9 cellular contexts compared by ENCODE assay signal in the genomic region with DNA sequence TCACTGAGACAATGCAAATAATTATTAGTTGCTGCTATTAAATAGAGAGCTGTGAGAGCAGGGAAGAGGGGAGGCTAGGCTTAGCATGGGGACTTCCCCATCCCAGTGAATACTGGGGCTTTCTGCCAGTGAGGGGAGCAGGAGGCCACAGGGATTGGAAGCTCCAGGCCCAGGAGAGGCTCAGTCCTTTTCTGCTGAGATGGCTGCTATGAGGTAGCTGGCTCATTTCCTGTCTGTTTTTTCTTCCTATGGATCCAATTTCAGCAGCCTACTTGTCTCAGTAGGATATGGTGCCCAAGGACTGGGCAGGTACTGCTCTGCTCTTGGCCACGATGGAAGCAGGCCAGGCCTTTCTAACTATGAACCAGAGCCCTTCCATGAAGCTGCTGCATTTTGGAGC. TPM values are rescaled to one million over a fixed set of nuclear protein-coding genes. Genes with fewer than 3 reads are reported as not detected.
DNase-seq lines count a peak whose midpoint lies in the region; ATAC-seq and TF ChIP-seq lines count a peak whose summit lies in the region.
"Had no signal": no experiment of that assay in that cellular context is flagged by ENCODE, and none has a peak within 500 bp of the region (broad histone marks: within the 10 kb centered on the region; RNA-seq: fewer than 3 reads in every experiment).

No MANE protein-coding gene starts in this region.

- no peak overlapping the region for H2BK120ac ChIP-seq in mesendoderm (ENCODE audit: low read depth, low read length)

- H3K36me3 Mint-ChIP-seq in activated naive CD8-positive, alpha-beta T cell treated with anti-CD3 and anti-CD28 coated beads, Interleukin-2, amount 10 ng/mL, durations not matched to agents 7 days and 5 days, result peaks cover 24% of the 10 kb centered on the region
- H3K36me3 Mint-ChIP-seq in CD8-positive, alpha-beta T cell, result peaks cover 25% of the 10 kb centered on the region

- no CpG with 5 or more reads among the region's 1 CpG for WGBS in mesendoderm (ENCODE audit: extremely low coverage, insufficient coverage, low lambda C conversion rate)

- H3K23ac ChIP-seq in mesendoderm (ENCODE audit: low read length), result no peak overlapping the region

- H3K9ac ChIP-seq in mesendoderm (ENCODE audit: low read length), result peak overlapping the region; percentile 35

- H2AK5ac ChIP-seq in mesendoderm (ENCODE audit: low read length), result no peak overlapping the region

- H3K79me2 ChIP-seq in DOHH2 (ENCODE audit: control insufficient read depth, low read length) (peaks cover 18% of the 10 kb centered on the region), mesendoderm (ENCODE audit: control insufficient read depth, insufficient read depth, low read length) (peaks cover 1% of the 10 kb centered on the region)

- POLR2A ChIA-PET in activated naive CD8-positive, alpha-beta T cell treated with anti-CD3 and anti-CD28 coated beads, Interleukin-2, amount 10 ng/mL, durations not matched to agents 7 days and 5 days (lab: Charles Lee), result interaction anchor here (1.1 to 2.3 kb wide), 7 partner anchors 9 to 126 kb away, joined by 3 to 76 read pairs (median 7); partner anchors contain the start of genes PAFAH2 and STMN1
- POLR2A ChIA-PET in CD8-positive, alpha-beta T cell (lab: Charles Lee), result interaction anchor here (0.6 to 5.2 kb wide), 6 partner anchors 8 to 102 kb away, joined by 3 to 53 read pairs (median 8); partner anchors contain the start of genes PAFAH2 and STMN1

- H3K4me1 Mint-ChIP-seq in activated naive CD8-positive, alpha-beta T cell treated with anti-CD3 and anti-CD28 coated beads, Interleukin-2, amount 10 ng/mL, durations not matched to agents 7 days and 5 days, result peaks cover 25% of the 10 kb centered on the region
- H3K4me1 Mint-ChIP-seq in CD8-positive, alpha-beta T cell (ENCODE audit: low read depth), result peaks cover 9% of the 10 kb centered on the region

- H3K9me3 Mint-ChIP-seq in activated naive CD8-positive, alpha-beta T cell treated with anti-CD3 and anti-CD28 coated beads, Interleukin-2, amount 10 ng/mL, durations not matched to agents 7 days and 5 days, result no peaks in the 10 kb centered on the region
- no peaks in the 10 kb centered on the region for H3K9me3 Mint-ChIP-seq in CD8-positive, alpha-beta T cell

- DNase-seq in HT1080 (ENCODE audit: low read depth) (peak; percentile 80), mesendoderm (no peak), SIG-M5 treated with dmso at 0.1 percent for 504 hours (lab: John Stamatoyannopoulos, UW; ENCODE audit: unreplicated experiment) (no peak)
- no peak for DNase-seq in activated naive CD8-positive, alpha-beta T cell treated with anti-CD3 and anti-CD28 coated beads, Interleukin-2, amount 10 ng/mL, durations not matched to agents 7 days and 5 days
- DNase-seq in CD8-positive, alpha-beta T cell, result no peak
- DNase-seq: activated CD4-positive, alpha-beta T cell treated with anti-CD3 and anti-CD28 coated beads for 1 hour; amniotic stem cell had no signal

- peaks cover 54% of the 10 kb centered on the region for H3F3A ChIP-seq in DOHH2 (ENCODE audit: control insufficient read depth, insufficient read depth)

- no peak overlapping the region for H2BK5ac ChIP-seq in mesendoderm (ENCODE audit: low read length)

- peaks cover 9% of the 10 kb centered on the region for H3K4me1 ChIP-seq in DOHH2 (ENCODE audit: control insufficient read depth, low read length)
- peaks cover 13% of the 10 kb centered on the region for H3K4me1 ChIP-seq in mesendoderm (ENCODE audit: control insufficient read depth, low read depth, low read length)
- peaks cover 6% of the 10 kb centered on the region for H3K4me1 ChIP-seq in CD8-positive, alpha-beta T cell (ENCODE audit: insufficient read depth, low read length)

- peaks cover 7% of the 10 kb centered on the region; the same call in 1 of the 2 replicates for H4K20me1 ChIP-seq in DOHH2 (ENCODE audit: control insufficient read depth, insufficient read depth, low read depth, low read length)

- peak overlapping the region; percentile 25 for H3K27ac Mint-ChIP-seq in activated naive CD8-positive, alpha-beta T cell treated with anti-CD3 and anti-CD28 coated beads, Interleukin-2, amount 10 ng/mL, durations not matched to agents 7 days and 5 days
- no peak overlapping the region for H3K27ac Mint-ChIP-seq in CD8-positive, alpha-beta T cell

- no peaks in the 10 kb centered on the region for H3K9me3 ChIP-seq in DOHH2 (ENCODE audit: control insufficient read depth, insufficient read depth, low read length)
- no peaks in the 10 kb centered on the region for H3K9me3 ChIP-seq in CD8-positive, alpha-beta T cell (ENCODE audit: low read length)

- no peaks in the 10 kb centered on the region for H3K27me3 Mint-ChIP-seq in activated naive CD8-positive, alpha-beta T cell treated with anti-CD3 and anti-CD28 coated beads, Interleukin-2, amount 10 ng/mL, durations not matched to agents 7 days and 5 days
- H3K27me3 Mint-ChIP-seq in CD8-positive, alpha-beta T cell (ENCODE audit: low read depth), result no peaks in the 10 kb centered on the region

- no peak for ATAC-seq in activated naive CD8-positive, alpha-beta T cell treated with anti-CD3 and anti-CD28 coated beads, Interleukin-2, amount 10 ng/mL, durations not matched to agents 7 days and 5 days (ENCODE audit: low read depth)
- ATAC-seq in GM18858 (IDR thresholded peaks at IDR 0.05; ENCODE audit: unreplicated experiment), result no peak
- ATAC-seq in CD8-positive, alpha-beta T cell, result no peak

- no peak overlapping the region for H3K4me3 Mint-ChIP-seq in activated naive CD8-positive, alpha-beta T cell treated with anti-CD3 and anti-CD28 coated beads, Interleukin-2, amount 10 ng/mL, durations not matched to agents 7 days and 5 days
- H3K4me3 Mint-ChIP-seq in CD8-positive, alpha-beta T cell, result no peak overlapping the region

- intact Hi-C loops in CD8-positive, alpha-beta T cell (cut with DNase I, micrococcal nuclease), result loop anchor here in 1 of 2 experiments (5.0 kb wide), 1 partner anchor 251 kb away; no protein-coding TSS in a partner anchor

- no peak overlapping the region for H3K4me3 ChIP-seq in DOHH2 (ENCODE audit: low read length)
- no peak overlapping the region for H3K4me3 ChIP-seq in mesendoderm (ENCODE audit: low read length)
- no peak overlapping the region for H3K4me3 ChIP-seq in CD8-positive, alpha-beta T cell (ENCODE audit: low read depth, low read length)

- H3K4ac ChIP-seq in mesendoderm (ENCODE audit: low read depth, low read length), result no peak overlapping the region

- no peak for TF ChIP-seq CTCF in DOHH2 (IDR thresholded peaks at IDR 0.05; ENCODE audit: low read depth, low read length, poor library complexity, severe bottlenecking)
- TF ChIP-seq CTCF in CD8-positive, alpha-beta T cell (IDR thresholded peaks at IDR 0.05), result no peak

- no peak overlapping the region for H4K5ac ChIP-seq in mesendoderm (ENCODE audit: low read length)

- H3K56ac ChIP-seq in mesendoderm (ENCODE audit: low read length), result peak overlapping the region; percentile 62

- H3K27me3 ChIP-seq in DOHH2 (ENCODE audit: control insufficient read depth, low read length) (no peaks in the 10 kb centered on the region), mesendoderm (ENCODE audit: insufficient read depth, low read length, poor library complexity) (no peaks in the 10 kb centered on the region)
- no peaks in the 10 kb centered on the region for H3K27me3 ChIP-seq in CD8-positive, alpha-beta T cell (ENCODE audit: insufficient read depth, low read length)

- no peak overlapping the region for H3K18ac ChIP-seq in mesendoderm (ENCODE audit: low read length)

- no peak overlapping the region for H3K4me2 ChIP-seq in DOHH2 (ENCODE audit: low read length)
- H3K4me2 ChIP-seq in mesendoderm (ENCODE audit: low read length), result no peak overlapping the region

- CTCF ChIA-PET in CD8-positive, alpha-beta T cell (lab: Charles Lee), result interaction anchor here (0.7 to 16.8 kb wide), 31 partner anchors 8 to 901 kb away, joined by 3 to 442 read pairs (median 5); partner anchors contain the start of genes PAFAH2, PAQR7 and STMN1

- H2BK15ac ChIP-seq in mesendoderm (replicated peaks; ENCODE audit: low read depth), result no peak overlapping the region

- H3K79me1 ChIP-seq in mesendoderm (ENCODE audit: low read length), result peaks cover 8% of the 10 kb centered on the region

- H3K36me3 ChIP-seq in DOHH2 (ENCODE audit: control insufficient read depth, low read length) (peaks cover 61% of the 10 kb centered on the region), mesendoderm (ENCODE audit: control insufficient read depth, insufficient read depth, low read length) (peaks cover 11% of the 10 kb centered on the region)
- H3K36me3 ChIP-seq in CD8-positive, alpha-beta T cell (ENCODE audit: insufficient read depth, low read length), result no peaks in the 10 kb centered on the region

- H3K9me2 ChIP-seq in DOHH2 (replicated peaks; ENCODE audit: control insufficient read depth, low read length), result no peaks in the 10 kb centered on the region

- H3K27ac ChIP-seq in DOHH2 (ENCODE audit: low read depth, low read length) (peak overlapping the region; percentile 8; the same call in 1 of the 2 replicates), mesendoderm (ENCODE audit: low read depth, low read length) (peak overlapping the region; percentile 38)
- no peak overlapping the region for H3K27ac ChIP-seq in CD8-positive, alpha-beta T cell (ENCODE audit: low read depth, low read length)

- H4K8ac ChIP-seq in mesendoderm (ENCODE audit: low read depth, low read length), result no peak overlapping the region

RNA-seq across cellular contexts. Expression of gene STMN1, which starts 10.0 kb away (rescaled TPM):
- total RNA-seq in HT1080 (2014; rRNA removed; shearing (Covaris generic)), result 314 and 408 TPM in 2 replicates
- polyA plus RNA-seq in HT1080 (2015; cell fraction: cytosol; rRNA removed), result 425 and 442 TPM in 2 replicates
- polyA plus RNA-seq in HT1080 (2015; cell fraction: nucleus; rRNA removed), result 278 and 285 TPM in 2 replicates
- total RNA-seq in activated naive CD8-positive, alpha-beta T cell treated with anti-CD3 and anti-CD28 coated beads, Interleukin-2, amount 10 ng/mL, durations not matched to agents 7 days and 5 days, result 100 to 1,000 TPM; 575 to 595 TPM
- polyA plus RNA-seq in mesendoderm (2013, experiment 1 of 2), result 531 TPM
- 528 TPM for polyA plus RNA-seq in mesendoderm (2013, experiment 2 of 2)
- total RNA-seq in CD8-positive, alpha-beta T cell, result 10 to 100 TPM; 18.5 to 19.6 TPM

RNA-seq across cellular contexts. Expression of gene PAQR7, which starts 20.8 kb away (rescaled TPM):
- 9.6 and 10.0 TPM in 2 replicates for total RNA-seq in HT1080 (2014; rRNA removed; shearing (Covaris generic))
- 8.1 and 9.2 TPM in 2 replicates for polyA plus RNA-seq in HT1080 (2015; cell fraction: cytosol; rRNA removed)
- polyA plus RNA-seq in HT1080 (2015; cell fraction: nucleus; rRNA removed), result 10.2 and 12.7 TPM in 2 replicates
- 1 to 10 TPM; 4.7 to 5.2 TPM for total RNA-seq in activated naive CD8-positive, alpha-beta T cell treated with anti-CD3 and anti-CD28 coated beads, Interleukin-2, amount 10 ng/mL, durations not matched to agents 7 days and 5 days
- polyA plus RNA-seq in mesendoderm (2013, experiment 1 of 2), result 3.7 TPM
- polyA plus RNA-seq in mesendoderm (2013, experiment 2 of 2), result 3.5 TPM
- total RNA-seq in CD8-positive, alpha-beta T cell, result 1 to 10 TPM; 2.1 to 2.3 TPM

RNA-seq across cellular contexts. Expression of gene AUNIP, which starts 37.0 kb away (rescaled TPM):
- 12.8 and 15.8 TPM in 2 replicates for total RNA-seq in HT1080 (2014; rRNA removed; shearing (Covaris generic))
- polyA plus RNA-seq in HT1080 (2015; cell fraction: cytosol; rRNA removed), result 6.4 and 7.9 TPM in 2 replicates
- 7.2 TPM in 2 replicates for polyA plus RNA-seq in HT1080 (2015; cell fraction: nucleus; rRNA removed)
- total RNA-seq in activated naive CD8-positive, alpha-beta T cell treated with anti-CD3 and anti-CD28 coated beads, Interleukin-2, amount 10 ng/mL, durations not matched to agents 7 days and 5 days, result 1 to 10 TPM; 4.8 TPM
- 17.7 TPM for polyA plus RNA-seq in mesendoderm (2013, experiment 1 of 2)
- polyA plus RNA-seq in mesendoderm (2013, experiment 2 of 2), result 17.8 TPM
- under 1 TPM in 1 of 2 experiments, not detected in 1; 0.30 TPM for total RNA-seq in CD8-positive, alpha-beta T cell

Comparison
In these comparisons a context has a peak if more than half of its experiments do, and no peak if none do; other contexts are left out.
1. RNA of gene STMN1, which starts 10.0 kb away (total RNA-seq): 575 to 595 TPM in activated naive CD8-positive, alpha-beta T cell treated with anti-CD3 and anti-CD28 coated beads, Interleukin-2, amount 10 ng/mL, durations not matched to agents 7 days and 5 days and 314 to 408 TPM in HT1080; 18.5 to 19.6 TPM in CD8-positive, alpha-beta T cell; every median in the first group is over 10 times any median in the second.
2. RNA of gene AUNIP, which starts 37.0 kb away (total RNA-seq): 12.8 to 15.8 TPM in HT1080 and 4.8 TPM in activated naive CD8-positive, alpha-beta T cell treated with anti-CD3 and anti-CD28 coated beads, Interleukin-2, amount 10 ng/mL, durations not matched to agents 7 days and 5 days; 0.30 TPM in CD8-positive, alpha-beta T cell; every median in the first group is over 4 times any median in the second.